Comparison of ENCODE assay signal across 8 cellular contexts in genomic region chr1:43366601-43367025, GRCh38. TPM values are rescaled to one million over a fixed set of nuclear protein-coding genes. Genes with fewer than 3 reads are reported as not detected.
DNase-seq lines count a peak whose midpoint lies in the region; ATAC-seq and TF ChIP-seq lines count a peak whose summit lies in the region.

No MANE protein-coding gene starts in this region.

- POLR2A ChIA-PET in PC-3 (lab: Charles Lee; ENCODE audit: unreplicated experiment), result interaction anchor here (0.5 to 0.7 kb wide), 2 partner anchors 17 to 159 kb away, joined by 4 read pairs; no protein-coding TSS in a partner anchor

- no peaks in the 10 kb centered on the region for H3K27me3 ChIP-seq in DND-41 (ENCODE audit: insufficient read depth, low read length, poor library complexity)
- H3K27me3 ChIP-seq in PC-3 (ENCODE audit: low read length), result no peaks in the 10 kb centered on the region

- H3K79me2 ChIP-seq in DND-41 (ENCODE audit: insufficient read depth, low read length), result peaks cover 42% of the 10 kb centered on the region
- peaks cover 65% of the 10 kb centered on the region for H3K79me2 ChIP-seq in PC-3 (ENCODE audit: low read length)

- peak overlapping the region; percentile 84 for H3K4me3 Mint-ChIP-seq in osteocyte (ENCODE audit: unreplicated experiment)

- peaks cover 32% of the 10 kb centered on the region for H3K4me1 ChIP-seq in DND-41 (ENCODE audit: insufficient read depth, low read length)
- H3K4me1 ChIP-seq in PC-3 (ENCODE audit: insufficient read depth, low read length), result peaks cover 44% of the 10 kb centered on the region

- H3K27ac ChIP-seq in DND-41 (ENCODE audit: low read length) (peak overlapping the region; percentile 90), PC-3 (ENCODE audit: low read length) (peak overlapping the region; percentile 88)

- H3K9me3 Mint-ChIP-seq in osteocyte (ENCODE audit: unreplicated experiment), result no peaks in the 10 kb centered on the region

- H3K4me1 Mint-ChIP-seq in osteocyte (ENCODE audit: unreplicated experiment), result peaks cover 40% of the 10 kb centered on the region

- intact Hi-C loops in PC-3 (cut with micrococcal nuclease), result no loop called here

- H2AFZ ChIP-seq in DND-41 (ENCODE audit: low read depth, low read length) (no peak overlapping the region), PC-3 (ENCODE audit: low read length) (no peak overlapping the region)

- no peaks in the 10 kb centered on the region for H3K9me2 ChIP-seq in PC-3 (replicated peaks; ENCODE audit: low read length)

- ATAC-seq in DND-41 (ENCODE audit: insufficient read depth, low read depth) (no peak), PC-3 (peak; percentile 1)

- H3K36me3 ChIP-seq in DND-41 (ENCODE audit: insufficient read depth, low read length) (peaks cover 45% of the 10 kb centered on the region), PC-3 (ENCODE audit: low read depth, low read length) (peaks cover 28% of the 10 kb centered on the region)

- H3K36me3 Mint-ChIP-seq in osteocyte (ENCODE audit: unreplicated experiment), result peaks cover 19% of the 10 kb centered on the region

- H3K9ac ChIP-seq in DND-41 (ENCODE audit: low read depth, low read length) (peak overlapping the region; percentile 77), PC-3 (ENCODE audit: low read length) (peak overlapping the region; percentile 91)

- H3F3A ChIP-seq in PC-3 (ENCODE audit: low read length, unreplicated experiment), result peaks cover 11% of the 10 kb centered on the region

- H4K20me1 ChIP-seq in DND-41 (ENCODE audit: insufficient read depth, low read length) (peaks cover 6% of the 10 kb centered on the region; the same call in 1 of the 2 replicates), PC-3 (ENCODE audit: low read length) (no peaks in the 10 kb centered on the region)

- no TSS peak for BruUV-seq in PC-3 (replicated peaks; lab: Mats Ljungman, UMichigan)

- DNase-seq in DND-41 (no peak), PC-3 (peak; percentile 51), epithelial cell of proximal tubule (ENCODE audit: low read depth) (no peak), osteocyte (ENCODE audit: extremely low spot score, unreplicated experiment) (no peak), NCI-H2171 treated with DMSO at 0.1 percent for 48 hours (lab: John Stamatoyannopoulos, UW) (no peak), foreskin melanocyte (no peak), DMS 273 treated with DMSO at 0.1 percent for 48 hours (lab: John Stamatoyannopoulos, UW) (no peak), NCI-H2029 treated with DMSO at 0.1 percent for 48 hours (lab: John Stamatoyannopoulos, UW) (no peak)

- CTCF ChIA-PET in PC-3 (lab: Charles Lee), result no interaction called here

- peak overlapping the region; percentile 70 for H3K27ac Mint-ChIP-seq in osteocyte (ENCODE audit: unreplicated experiment)

- H3K4me3 ChIP-seq in DND-41 (ENCODE audit: low read depth in 1 of 2, low read length in 2 of 2), result peak overlapping the region; percentile 82 to 87; a peak in 3 of 4 replicates
- peak overlapping the region; percentile 86 for H3K4me3 ChIP-seq in PC-3 (ENCODE audit: low read length)
- peak overlapping the region; percentile 94 for H3K4me3 ChIP-seq in epithelial cell of proximal tubule (ENCODE audit: low read depth, low read length)

- H3K9me3 ChIP-seq in DND-41 (ENCODE audit: insufficient read depth, low read length, severe bottlenecking) (no peaks in the 10 kb centered on the region), PC-3 (ENCODE audit: low read length) (no peaks in the 10 kb centered on the region)

- no peaks in the 10 kb centered on the region for H3K27me3 Mint-ChIP-seq in osteocyte (ENCODE audit: unreplicated experiment)

- H3K4me2 ChIP-seq in DND-41 (ENCODE audit: insufficient read depth, low read length) (peak overlapping the region; percentile 96), PC-3 (ENCODE audit: low read length) (peak overlapping the region; percentile 97)

- no peak for TF ChIP-seq CTCF in DND-41 (IDR thresholded peaks at IDR 0.05; ENCODE audit: borderline replicate concordance, extremely low read depth, low read length, poor library complexity, severe bottlenecking)
- no peak for TF ChIP-seq CTCF in PC-3 (conservative IDR thresholded peaks at IDR 0.05; ENCODE audit: low read depth, low read length)
- no peak for TF ChIP-seq CTCF in epithelial cell of proximal tubule (conservative IDR thresholded peaks at IDR 0.05; ENCODE audit: low read depth, low read length)
- no peak for TF ChIP-seq CTCF in osteocyte (IDR thresholded peaks at IDR 0.05)

RNA-seq across cellular contexts. Expression of gene ELOVL1, which starts 1.2 kb away (rescaled TPM):
- total RNA-seq in PC-3 (2014; rRNA removed), result 89.5 and 128 TPM in 2 replicates
- total RNA-seq in epithelial cell of proximal tubule, result 100 and 143 TPM in 2 replicates
- total RNA-seq in osteocyte, result 61.9 and 62.5 TPM in 2 replicates

RNA-seq across cellular contexts. Expression of gene CDC20, which starts 7.8 kb away (rescaled TPM):
- total RNA-seq in PC-3 (2014; rRNA removed) (312 and 349 TPM in 2 replicates), epithelial cell of proximal tubule (166 and 308 TPM in 2 replicates), osteocyte (15.2 and 18.7 TPM in 2 replicates)

RNA-seq across cellular contexts. Expression of gene MED8, which starts 23.0 kb away (rescaled TPM):
- total RNA-seq in PC-3 (2014; rRNA removed) (35.5 and 41.8 TPM in 2 replicates), epithelial cell of proximal tubule (25.2 and 41.7 TPM in 2 replicates), osteocyte (39.8 and 40.4 TPM in 2 replicates)

RNA-seq across cellular contexts. Expression of gene SZT2, which starts 23.1 kb away (rescaled TPM):
- 22.2 and 31.3 TPM in 2 replicates for total RNA-seq in PC-3 (2014; rRNA removed)
- total RNA-seq in epithelial cell of proximal tubule, result 7.7 and 10.6 TPM in 2 replicates
- 51.8 and 63.6 TPM in 2 replicates for total RNA-seq in osteocyte

RNA-seq across cellular contexts. Expression of gene MPL, which starts 29.0 kb away (rescaled TPM):
- total RNA-seq in PC-3 (2014; rRNA removed) (0.35 TPM in 1 of 2 replicates, not detected in the other), epithelial cell of proximal tubule (not detected in 2 replicates), osteocyte (not detected in 2 replicates)
